ENCODE assay signal across 21 cellular contexts in genomic region chr14:78788467-78789360, GRCh38.
DNase-seq lines count a peak whose midpoint lies in the region; ATAC-seq, FAIRE-seq and TF ChIP-seq lines count a peak whose summit lies in the region.
"Had no signal": no experiment of that assay in that cellular context is flagged by ENCODE, and none has a peak within 500 bp of the region (broad histone marks: within the 10 kb centered on the region; RNA-seq: fewer than 3 reads in every experiment).

No MANE protein-coding gene starts in this region.

- H3K27ac Mint-ChIP-seq in GM23338 (no peak overlapping the region), endodermal cell (no peak overlapping the region)
- H3K27ac Mint-ChIP-seq in CD8-positive, alpha-beta T cell = no peak overlapping the region
- H3K27ac Mint-ChIP-seq: T-helper 1 cell treated with Interleukin-12 subunit alpha and Interleukin-12 subunit beta and Interleukin-4 antibody, amounts not matched to agents 30 μg/mL and 1 μg/mL, for 36 hours had no signal

- H3K9me2 ChIP-seq in GM23338 (ENCODE audit: insufficient read depth) = no peaks in the 10 kb centered on the region

- CTCF ChIA-PET in CD8-positive, alpha-beta T cell (lab: Charles Lee) = no interaction called here

- peak in 1 of 2 experiments; percentile 15; a peak in 2 of 4 replicates for TF ChIP-seq CTCF in GM23338 (conservative IDR thresholded peaks at IDR 0.05; ENCODE audit: low read depth in 2 of 2)
- TF ChIP-seq CTCF in endodermal cell (conservative IDR thresholded peaks at IDR 0.05) = peak; percentile 46
- no peak for TF ChIP-seq CTCF in CD8-positive, alpha-beta T cell (IDR thresholded peaks at IDR 0.05)

- DNase-seq in GM23338 (ENCODE audit: low spot score) (no peak), endodermal cell (no peak), NOMO-1 (lab: John Stamatoyannopoulos, UW; ENCODE audit: unreplicated experiment in 2 of 2) (no peak), small intestine (no peak)
- no peak for DNase-seq in CD8-positive, alpha-beta T cell
- DNase-seq: AML-193, DMS79 treated with DMSO at 0.1 percent for 48 hours, KBM-7, NCI-H1417, NCI-H187 treated with DMSO at 0.1 percent for 48 hours, NCI-H345, NCI-H524 treated with DMSO at 0.1 percent for 48 hours, PC-3, SJCRH30 had no signal

- H3K4me1 ChIP-seq in GM23338 (ENCODE audit: insufficient read depth) (no peaks in the 10 kb centered on the region), endodermal cell (ENCODE audit: control insufficient read depth, insufficient read depth, low read length) (no peaks in the 10 kb centered on the region), small intestine (ENCODE audit: control insufficient read depth in 2 of 2, insufficient read depth in 1 of 2, low read depth in 1 of 2, low read length in 1 of 2) (no peaks in the 10 kb centered on the region)
- no peaks in the 10 kb centered on the region for H3K4me1 ChIP-seq in CD8-positive, alpha-beta T cell (ENCODE audit: insufficient read depth, low read length)
- H3K4me1 ChIP-seq: SJCRH30 had no signal

- H3K27me3 Mint-ChIP-seq in GM23338 (ENCODE audit: insufficient read depth, low read depth, poor library complexity) (no peaks in the 10 kb centered on the region), endodermal cell (ENCODE audit: insufficient read depth) (no peaks in the 10 kb centered on the region)
- no peaks in the 10 kb centered on the region for H3K27me3 Mint-ChIP-seq in CD8-positive, alpha-beta T cell (ENCODE audit: low read depth)

- H3K9ac ChIP-seq in endodermal cell (ENCODE audit: extremely low read depth, low read length, poor library complexity, severe bottlenecking) = no peak overlapping the region

- H3K4me3 Mint-ChIP-seq in GM23338 = no peak overlapping the region
- H3K4me3 Mint-ChIP-seq in endodermal cell = no peak overlapping the region
- H3K4me3 Mint-ChIP-seq in CD8-positive, alpha-beta T cell = no peak overlapping the region
- H3K4me3 Mint-ChIP-seq: T-helper 1 cell treated with Interleukin-12 subunit alpha and Interleukin-12 subunit beta and Interleukin-4 antibody, amounts not matched to agents 30 μg/mL and 1 μg/mL, for 36 hours had no signal

- H3F3A ChIP-seq in GM23338 (replicated peaks; ENCODE audit: low read depth) = no peaks in the 10 kb centered on the region

- no peaks in the 10 kb centered on the region for H4K20me1 ChIP-seq in GM23338 (replicated peaks; ENCODE audit: insufficient read depth)

- H3K27ac ChIP-seq in GM23338 (ENCODE audit: low read depth) (no peak overlapping the region), endodermal cell (ENCODE audit: low read depth, low read length) (no peak overlapping the region), small intestine (ENCODE audit: low read depth in 1 of 2, low read length in 1 of 2) (no peak overlapping the region)
- H3K27ac ChIP-seq in CD8-positive, alpha-beta T cell (ENCODE audit: low read depth, low read length) = no peak overlapping the region
- H3K27ac ChIP-seq: C4-2B, RWPE1, SJCRH30 had no signal

- H3K9me3 Mint-ChIP-seq in GM23338 = no peaks in the 10 kb centered on the region
- H3K9me3 Mint-ChIP-seq in endodermal cell = no peaks in the 10 kb centered on the region
- peaks cover 3% of the 10 kb centered on the region for H3K9me3 Mint-ChIP-seq in CD8-positive, alpha-beta T cell
- H3K9me3 Mint-ChIP-seq: T-helper 1 cell treated with Interleukin-12 subunit alpha and Interleukin-12 subunit beta and Interleukin-4 antibody, amounts not matched to agents 30 μg/mL and 1 μg/mL, for 36 hours had no signal

- H3K9me3 ChIP-seq in endodermal cell (ENCODE audit: control insufficient read depth, low read length) = no peaks in the 10 kb centered on the region
- H3K9me3 ChIP-seq in small intestine (ENCODE audit: control insufficient read depth, low read depth) = no peaks in the 10 kb centered on the region
- H3K9me3 ChIP-seq in CD8-positive, alpha-beta T cell (ENCODE audit: low read length) = no peaks in the 10 kb centered on the region
- H3K9me3 ChIP-seq: SJCRH30 had no signal

- peaks cover 8% of the 10 kb centered on the region for H3K4me1 Mint-ChIP-seq in GM23338
- H3K4me1 Mint-ChIP-seq in endodermal cell = peaks cover 5% of the 10 kb centered on the region
- H3K4me1 Mint-ChIP-seq in CD8-positive, alpha-beta T cell (ENCODE audit: low read depth) = no peaks in the 10 kb centered on the region

- no peaks in the 10 kb centered on the region for H3K79me2 ChIP-seq in GM23338 (replicated peaks; ENCODE audit: insufficient read depth)

- 0 out of 2 replicates have a peak, but pooled peaks cover 2% of the 10 kb centered on the region for H3K36me3 ChIP-seq in GM23338 (ENCODE audit: insufficient read depth)
- H3K36me3 ChIP-seq in endodermal cell (ENCODE audit: control insufficient read depth, insufficient read depth, low read length) = no peaks in the 10 kb centered on the region
- H3K36me3 ChIP-seq in small intestine (ENCODE audit: control insufficient read depth in 2 of 2, insufficient read depth in 2 of 2, low read length in 2 of 2) = no peaks in the 10 kb centered on the region
- no peaks in the 10 kb centered on the region for H3K36me3 ChIP-seq in CD8-positive, alpha-beta T cell (ENCODE audit: insufficient read depth, low read length)
- H3K36me3 ChIP-seq: SJCRH30 had no signal

- no peaks in the 10 kb centered on the region for H3K36me3 Mint-ChIP-seq in GM23338 (ENCODE audit: low read depth)
- H3K36me3 Mint-ChIP-seq in endodermal cell (ENCODE audit: low read depth) = no peaks in the 10 kb centered on the region
- no peaks in the 10 kb centered on the region for H3K36me3 Mint-ChIP-seq in CD8-positive, alpha-beta T cell

- H3K4me2 ChIP-seq in GM23338 = no peak overlapping the region

- POLR2A ChIA-PET in CD8-positive, alpha-beta T cell (lab: Charles Lee) = no interaction called here

- ATAC-seq in GM23338 (peak; percentile 58), HG03432 (IDR thresholded peaks at IDR 0.05; ENCODE audit: unreplicated experiment) (peak; percentile 63), GM21528 (IDR thresholded peaks at IDR 0.05; ENCODE audit: low FRiP score, unreplicated experiment) (no peak)
- no peak for ATAC-seq in CD8-positive, alpha-beta T cell
- ATAC-seq: HepG2, PC-3 had no signal

- no peak for FAIRE-seq in small intestine (lab: Jason Lieb, UNC)
- FAIRE-seq: GM19239, HepG2 had no signal

- WGBS in endodermal cell (ENCODE audit: insufficient coverage in 1 of 2, insufficient read length in 1 of 2), 2 experiments = 91 to 100% methylated on average over 2 of the region's 2 CpGs
- 86 to 91% (median 86%) methylated on average over 2 of the region's 2 CpGs for WGBS in small intestine, 3 donors

- no peak overlapping the region for H3K4me3 ChIP-seq in GM23338
- no peak overlapping the region for H3K4me3 ChIP-seq in endodermal cell (ENCODE audit: low read length)
- H3K4me3 ChIP-seq in small intestine (ENCODE audit: low read depth in 1 of 2, low read length in 2 of 2) = no peak overlapping the region
- no peak overlapping the region for H3K4me3 ChIP-seq in CD8-positive, alpha-beta T cell (ENCODE audit: low read depth, low read length)
- H3K4me3 ChIP-seq: SJCRH30 had no signal

- intact Hi-C loops in CD8-positive, alpha-beta T cell (cut with DNase I, micrococcal nuclease) = no loop called here

- no peak overlapping the region for H2AFZ ChIP-seq in GM23338

- H3K27me3 ChIP-seq in GM23338 (ENCODE audit: insufficient read depth) (no peaks in the 10 kb centered on the region), endodermal cell (ENCODE audit: control insufficient read depth, insufficient read depth, low read length, poor library complexity, severe bottlenecking) (no peaks in the 10 kb centered on the region), small intestine (ENCODE audit: control insufficient read depth in 2 of 2, insufficient read depth in 2 of 2, low read length in 2 of 2) (no peaks in the 10 kb centered on the region)
- H3K27me3 ChIP-seq in CD8-positive, alpha-beta T cell (ENCODE audit: insufficient read depth, low read length) = no peaks in the 10 kb centered on the region
- H3K27me3 ChIP-seq: SJCRH30 had no signal

TF ChIP-seq in GM23338, 12 proteins besides CTCF, POLR2A, EP300 and RAD21 (continues in another document):
- TF ChIP-seq, protein P1, sequence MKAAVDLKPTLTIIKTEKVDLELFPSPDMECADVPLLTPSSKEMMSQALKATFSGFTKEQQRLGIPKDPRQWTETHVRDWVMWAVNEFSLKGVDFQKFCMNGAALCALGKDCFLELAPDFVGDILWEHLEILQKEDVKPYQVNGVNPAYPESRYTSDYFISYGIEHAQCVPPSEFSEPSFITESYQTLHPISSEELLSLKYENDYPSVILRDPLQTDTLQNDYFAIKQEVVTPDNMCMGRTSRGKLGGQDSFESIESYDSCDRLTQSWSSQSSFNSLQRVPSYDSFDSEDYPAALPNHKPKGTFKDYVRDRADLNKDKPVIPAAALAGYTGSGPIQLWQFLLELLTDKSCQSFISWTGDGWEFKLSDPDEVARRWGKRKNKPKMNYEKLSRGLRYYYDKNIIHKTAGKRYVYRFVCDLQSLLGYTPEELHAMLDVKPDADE (IDR thresholded peaks at IDR 0.05) = no peak

Comparison
In these comparisons a context has a peak if more than half of its experiments do, and no peak if none do; other contexts are left out.
1. ATAC-seq: peak in GM23338 (single experiment) and HG03432 (single experiment); none in GM21528 (single experiment) and CD8-positive, alpha-beta T cell (single experiment).